Comparison of ENCODE assay signal across 4 cellular contexts in genomic region chr3:150928234-150928633, GRCh38. TPM values are rescaled to one million over a fixed set of nuclear protein-coding genes. Genes with fewer than 3 reads are reported as not detected.
"Had no signal": no experiment of that assay in that cellular context is flagged by ENCODE, and none has a peak within 500 bp of the region (broad histone marks: within the 10 kb centered on the region; RNA-seq: fewer than 3 reads in every experiment).

No MANE protein-coding gene starts in this region.

- H3K4me3 ChIP-seq: GM12878 had no signal

- DNase-seq: GDM1, GF-D8 had no signal

- ATAC-seq: GM12878 had no signal

RNA-seq across cellular contexts. Expression of gene MINDY4B, which starts 23.0 kb away (rescaled TPM):
- total RNA-seq: G401, GM12878 had no signal
- polyA plus RNA-seq: GM12878 had no signal

RNA-seq across cellular contexts. Expression of gene CLRN1, which starts 44.3 kb away (rescaled TPM):
- total RNA-seq: G401, GM12878 had no signal
- polyA plus RNA-seq: GM12878 had no signal
